ENCODE assay signal across 24 cellular contexts in genomic region chr2:74628538-74629105, GRCh38. TPM values are rescaled to one million over a fixed set of nuclear protein-coding genes. Genes with fewer than 3 reads are reported as not detected.
DNase-seq lines count a peak whose midpoint lies in the region; ATAC-seq, FAIRE-seq and TF ChIP-seq lines count a peak whose summit lies in the region.
"Had no signal": no experiment of that assay in that cellular context is flagged by ENCODE, and none has a peak within 500 bp of the region (broad histone marks: within the 10 kb centered on the region; RNA-seq: fewer than 3 reads in every experiment).

No MANE protein-coding gene starts in this region.

- ATAC-seq in A549 (no peak), K562 (no peak)
- ATAC-seq: GM12878 had no signal

- BruUV-seq in K562 (replicated peaks; lab: Mats Ljungman, UMichigan) = no TSS peak

- intact Hi-C loops in activated CD4-positive, alpha-beta T cell treated with anti-CD3 and anti-CD28 coated beads, Interleukin-2, amount 10 ng/mL, durations not matched to agents 24 days and 14 days (cut with micrococcal nuclease) = no loop called here
- intact Hi-C loops in K562 (cut with micrococcal nuclease) = no loop called here

- DNase-seq in activated CD4-positive, alpha-beta T cell treated with anti-CD3 and anti-CD28 coated beads, Interleukin-2, amount 10 ng/mL, durations not matched to agents 24 days and 14 days = peak; percentile 34
- DNase-seq in activated CD4-positive, alpha-beta T cell treated with anti-CD3 and anti-CD28 coated beads, Interleukin-2, amount 50 U/mL, for 1 hour = no peak
- no peak for DNase-seq in A549 (ENCODE audit: low read depth in 1 of 2, low spot score in 1 of 2)
- DNase-seq in K562 (ENCODE audit: extremely low read depth in 1 of 4, low spot score in 3 of 4) = no peak
- no peak for DNase-seq in NCI-H1436 treated with DMSO at 0.1 percent for 48 hours (lab: John Stamatoyannopoulos, UW)
- DNase-seq in Ammon's horn (ENCODE audit: low spot score) = no peak
- no peak for DNase-seq in HUDEP-2 (lab: John Stamatoyannopoulos, UW; ENCODE audit: unreplicated experiment in 76 of 76)
- DNase-seq: 8988T; BE2C; CD4-positive, alpha-beta T cell; CD8-positive, alpha-beta memory T cell; DMS 273 treated with DMSO at 0.1 percent for 48 hours; DMS79; EL; GDM1; GM23248; H7; HCEC 1CT had no signal

- TF ChIP-seq POLR2A in A549 (IDR thresholded peaks at IDR 0.05; ENCODE audit: low read length) = no peak
- TF ChIP-seq POLR2A in K562 (conservative IDR thresholded peaks at IDR 0.05) = no peak

- no peaks in the 10 kb centered on the region for H3K79me2 ChIP-seq in K562 (ENCODE audit: control insufficient read depth, insufficient read depth, low read length)

- no peaks in the 10 kb centered on the region for H3K9me3 Mint-ChIP-seq in activated CD4-positive, alpha-beta T cell treated with anti-CD3 and anti-CD28 coated beads, Interleukin-2, amount 10 ng/mL, durations not matched to agents 24 days and 14 days
- H3K9me3 Mint-ChIP-seq: CD14-positive monocyte; CD4-positive, alpha-beta T cell; CD8-positive, alpha-beta memory T cell had no signal

- peaks cover 18% of the 10 kb centered on the region for H3K27me3 Mint-ChIP-seq in activated CD4-positive, alpha-beta T cell treated with anti-CD3 and anti-CD28 coated beads, Interleukin-2, amount 10 ng/mL, durations not matched to agents 24 days and 14 days
- H3K27me3 Mint-ChIP-seq: CD4-positive, alpha-beta T cell had no signal

- TF ChIP-seq RAD21 in A549 (conservative IDR thresholded peaks at IDR 0.05 in 1 of 2, IDR thresholded peaks at IDR 0.05 in 1 of 2) = no peak
- no peak for TF ChIP-seq RAD21 in K562 (CRISPR knock-in tag; conservative IDR thresholded peaks at IDR 0.05 in 1 of 2, IDR thresholded peaks at IDR 0.05 in 1 of 2)

- in situ Hi-C loops in K562 (cut with MboI) = no loop called here

- peaks cover 12% of the 10 kb centered on the region; the same call in 2 of the 3 replicates for H3K4me1 ChIP-seq in A549
- peaks cover 0 to 8% of the 10 kb centered on the region in 2 experiments; a peak in 2 of 5 replicates for H3K4me1 ChIP-seq in K562 (replicated peaks in 1 of 2; ENCODE audit: control insufficient read depth in 2 of 2, insufficient read depth in 2 of 2, low read length in 2 of 2)
- H3K4me1 ChIP-seq: BE2C; BLaER1 treated with 17β-estradiol and CSF1 and Interleukin-3, amounts not matched to agents 10 nM and 100 nM had no signal

- no peak for FAIRE-seq in A549 (lab: Jason Lieb, UNC)
- FAIRE-seq in K562 (lab: Jason Lieb, UNC) = no peak
- FAIRE-seq: D721Med, GM19239, H1 had no signal

- TF ChIP-seq CTCF in A549 (IDR thresholded peaks at IDR 0.05) = no peak
- no peak for TF ChIP-seq CTCF in K562 (IDR thresholded peaks at IDR 0.05 in 2 of 3, conservative IDR thresholded peaks at IDR 0.05 in 1 of 3; ENCODE audit: insufficient read depth in 2 of 3, low read depth in 1 of 3, low read length in 3 of 3)

- H3K4me1 Mint-ChIP-seq in activated CD4-positive, alpha-beta T cell treated with anti-CD3 and anti-CD28 coated beads, Interleukin-2, amount 10 ng/mL, durations not matched to agents 24 days and 14 days = no peaks in the 10 kb centered on the region
- H3K4me1 Mint-ChIP-seq: CD14-positive monocyte; CD8-positive, alpha-beta memory T cell had no signal

- H2AFZ ChIP-seq in K562 (ENCODE audit: low read depth, low read length) = 0 out of 2 replicates have a peak overlapping the region, but pooled peaks have one; percentile 7
- H2AFZ ChIP-seq: GM23248 had no signal

- H3K4me3 ChIP-seq in A549 (no peak overlapping the region), K562 (no peak overlapping the region)
- H3K4me3 ChIP-seq: BLaER1 treated with 17β-estradiol and CSF1 and Interleukin-3, amounts not matched to agents 10 nM and 100 nM; GM12878; GM23248 had no signal

- H3K36me3 Mint-ChIP-seq in activated CD4-positive, alpha-beta T cell treated with anti-CD3 and anti-CD28 coated beads, Interleukin-2, amount 10 ng/mL, durations not matched to agents 24 days and 14 days (ENCODE audit: low read depth) = no peaks in the 10 kb centered on the region
- H3K36me3 Mint-ChIP-seq: CD14-positive monocyte; CD8-positive, alpha-beta memory T cell had no signal

- POLR2A ChIA-PET in A549 (lab: Yijun Ruan, JAX) = no interaction called here
- POLR2A ChIA-PET in K562 (lab: Yijun Ruan, JAX) = interaction anchor here (1.0 to 1.1 kb wide), 2 partner anchors 12 to 39 kb away, joined by 3 to 4 read pairs; no protein-coding TSS in a partner anchor

- no peaks in the 10 kb centered on the region for H4K20me1 ChIP-seq in K562 (replicated peaks; ENCODE audit: control insufficient read depth, insufficient read depth, low read length)
- H4K20me1 ChIP-seq: BLaER1 treated with 17β-estradiol and CSF1 and Interleukin-3, amounts not matched to agents 10 nM and 100 nM had no signal

- TF ChIP-seq EP300 in A549 (IDR thresholded peaks at IDR 0.05) (no peak), K562 (IDR thresholded peaks at IDR 0.05; ENCODE audit: low read length) (no peak)

- H3K4me3 Mint-ChIP-seq in activated CD4-positive, alpha-beta T cell treated with anti-CD3 and anti-CD28 coated beads, Interleukin-2, amount 10 ng/mL, durations not matched to agents 24 days and 14 days = no peak overlapping the region
- H3K4me3 Mint-ChIP-seq: CD14-positive monocyte; CD4-positive, alpha-beta T cell; CD8-positive, alpha-beta memory T cell had no signal

- CTCF ChIA-PET in A549 (lab: Yijun Ruan, JAX) = no interaction called here
- CTCF ChIA-PET in K562 (lab: Yijun Ruan, JAX; ENCODE audit: low intra/inter-chr PET ratio) = no interaction called here

- H3K9me3 ChIP-seq in A549 (no peaks in the 10 kb centered on the region), K562 (replicated peaks; ENCODE audit: control insufficient read depth, insufficient read depth, low read depth, low read length) (no peaks in the 10 kb centered on the region)
- H3K9me3 ChIP-seq: BE2C; BLaER1 treated with 17β-estradiol and CSF1 and Interleukin-3, amounts not matched to agents 10 nM and 100 nM had no signal

- H3K27me3 ChIP-seq in K562 (ENCODE audit: control insufficient read depth in 2 of 2, insufficient read depth in 2 of 2, low read length in 2 of 2) = no peaks in the 10 kb centered on the region
- H3K27me3 ChIP-seq: BE2C; BLaER1 treated with 17β-estradiol and CSF1 and Interleukin-3, amounts not matched to agents 10 nM and 100 nM had no signal

- no peak overlapping the region for H3K27ac Mint-ChIP-seq in activated CD4-positive, alpha-beta T cell treated with anti-CD3 and anti-CD28 coated beads, Interleukin-2, amount 10 ng/mL, durations not matched to agents 24 days and 14 days
- H3K27ac Mint-ChIP-seq: CD14-positive monocyte; CD4-positive, alpha-beta T cell; CD8-positive, alpha-beta memory T cell had no signal

- H3K4me2 ChIP-seq in A549 = no peak overlapping the region
- H3K4me2 ChIP-seq in K562 (ENCODE audit: insufficient read depth, low read length) = no peak overlapping the region
- H3K4me2 ChIP-seq: BLaER1 treated with 17β-estradiol and CSF1 and Interleukin-3, amounts not matched to agents 10 nM and 100 nM had no signal

- H3K36me3 ChIP-seq in K562 (ENCODE audit: control insufficient read depth, insufficient read depth, low read length) = no peaks in the 10 kb centered on the region
- H3K36me3 ChIP-seq: BE2C; BLaER1 treated with 17β-estradiol and CSF1 and Interleukin-3, amounts not matched to agents 10 nM and 100 nM had no signal

- H3K27ac ChIP-seq in A549 = no peak overlapping the region
- H3K27ac ChIP-seq in K562 (ENCODE audit: extremely low read depth, low read depth, low read length) = no peak overlapping the region
- H3K27ac ChIP-seq: BLaER1 treated with 17β-estradiol and CSF1 and Interleukin-3, amounts not matched to agents 10 nM and 100 nM; GM23248 had no signal

- no peak overlapping the region for H3K9ac ChIP-seq in K562 (ENCODE audit: insufficient read depth in 1 of 2, low read depth in 2 of 2, low read length in 2 of 2)
- H3K9ac ChIP-seq: BLaER1 treated with 17β-estradiol and CSF1 and Interleukin-3, amounts not matched to agents 10 nM and 100 nM; GM23248 had no signal

- H3K9me1 ChIP-seq in K562 (ENCODE audit: control insufficient read depth, insufficient read depth, low read length) = no peaks in the 10 kb centered on the region

- WGBS in A549 (ENCODE audit: missing lambda C conversion rate) = 25% methylated on average over 3 of the region's 3 CpGs
- WGBS in K562 (ENCODE audit: insufficient coverage, low coverage, missing lambda C conversion rate) = 7% methylated on average over 3 of the region's 3 CpGs

RNA-seq across cellular contexts. Expression of gene M1AP, which starts 19.5 kb away (rescaled TPM):
- not detected in 2 replicates for total RNA-seq in activated CD4-positive, alpha-beta T cell treated with anti-CD3 and anti-CD28 coated beads, Interleukin-2, amount 10 ng/mL, durations not matched to agents 24 days and 14 days
- polyA plus RNA-seq in A549 (2011; rRNA removed) (not detected in 2 replicates), A549 (2017; fragmentation: RNase III; extraction: RNeasy Plus Mini Kit Qiagen cat#74134 plus additional on column Dnase treatment) (not detected in 3 replicates), K562 (2011; rRNA removed) (0.05 TPM in 1 of 2 replicates, not detected in the other), K562 (2014; fragmentation: Illumina TruSeq; extraction: Trizol) (0.07 and 0.10 TPM in 2 replicates), K562 (2014; fragmentation: Nextera tagmentation; extraction: Ambion mirVana) (under 1 TPM; 0.06 to 0.15 TPM), K562 (2014; rRNA removed) (0.30 TPM in 1 of 2 replicates, not detected in the other)
- polyA plus RNA-seq in A549 (2012; cell fraction: cytosol; rRNA removed) = not detected in 2 replicates
- not detected in 2 replicates for polyA plus RNA-seq in A549 (2012; cell fraction: nucleus; rRNA removed)
- polyA minus RNA-seq in A549 (2011; rRNA and poly(A)+ RNA removed) = not detected in 2 replicates
- total RNA-seq in K562 (2011; cell fraction: chromatin; rRNA removed; ENCODE audit: low replicate concordance) = not detected in 2 replicates
- total RNA-seq in K562 (2011; cell fraction: nucleolus; rRNA removed) = not detected in 2 replicates
- total RNA-seq in K562 (2011; cell fraction: nucleoplasm; rRNA removed) = not detected in 2 replicates
- total RNA-seq in K562 (2014; rRNA removed) (not detected in 2 replicates), K562 (2014; rRNA removed; fragmentation: Illumina TruSeq; extraction: Trizol) (0.10 TPM in 1 of 2 replicates, not detected in the other), K562 (2015; rRNA removed; fragmentation: Illumina TruSeq; extraction: Trizol) (0.19 and 0.33 TPM in 2 replicates), K562 (2021) (0.11 TPM in 1 of 2 replicates, not detected in the other)
- not detected in 2 replicates for polyA plus RNA-seq in K562 (2011; cell fraction: cytosol; rRNA removed)
- polyA plus RNA-seq in K562 (2011; cell fraction: nucleus; rRNA removed) = 0.07 and 0.10 TPM in 2 replicates
- 0.23 and 0.44 TPM in 2 replicates for polyA plus RNA-seq in K562 (2012)
- polyA minus RNA-seq in K562 (2011; rRNA and poly(A)+ RNA removed) = not detected in 2 replicates
- polyA minus RNA-seq in K562 (2011; cell fraction: cytosol; rRNA and poly(A)+ RNA removed) = not detected in 2 replicates
- not detected in 2 replicates for polyA minus RNA-seq in K562 (2011; cell fraction: nucleus; rRNA and poly(A)+ RNA removed)
- total RNA-seq: CD4-positive, alpha-beta T cell; CD8-positive, alpha-beta memory T cell had no signal

RNA-seq across cellular contexts. Expression of gene SEMA4F, which starts 25.4 kb away (rescaled TPM):
- 3.5 and 4.8 TPM in 2 replicates for total RNA-seq in activated CD4-positive, alpha-beta T cell treated with anti-CD3 and anti-CD28 coated beads, Interleukin-2, amount 10 ng/mL, durations not matched to agents 24 days and 14 days
- 9.3 and 11.1 TPM in 2 replicates for polyA plus RNA-seq in A549 (2011; rRNA removed)
- 7.3 and 10.1 TPM in 2 replicates for polyA plus RNA-seq in A549 (2012; cell fraction: cytosol; rRNA removed)
- polyA plus RNA-seq in A549 (2012; cell fraction: nucleus; rRNA removed) = 14.9 and 15.7 TPM in 2 replicates
- polyA plus RNA-seq in A549 (2017; fragmentation: RNase III; extraction: RNeasy Plus Mini Kit Qiagen cat#74134 plus additional on column Dnase treatment) = 7.6 to 8.5 TPM (median 8.3 TPM) in 3 replicates
- 12.2 and 14.5 TPM in 2 replicates for polyA minus RNA-seq in A549 (2011; rRNA and poly(A)+ RNA removed)
- total RNA-seq in K562 (2011; cell fraction: chromatin; rRNA removed; ENCODE audit: low replicate concordance) = 0.56 and 1.1 TPM in 2 replicates
- 0.83 and 0.92 TPM in 2 replicates for total RNA-seq in K562 (2011; cell fraction: nucleolus; rRNA removed)
- total RNA-seq in K562 (2011; cell fraction: nucleoplasm; rRNA removed) = 0.88 and 1.2 TPM in 2 replicates
- total RNA-seq in K562 (2014; rRNA removed) = 0.27 and 0.90 TPM in 2 replicates
- 0.33 and 0.67 TPM in 2 replicates for total RNA-seq in K562 (2014; rRNA removed; fragmentation: Illumina TruSeq; extraction: Trizol)
- 0.33 and 0.60 TPM in 2 replicates for total RNA-seq in K562 (2015; rRNA removed; fragmentation: Illumina TruSeq; extraction: Trizol)
- 1.3 and 1.6 TPM in 2 replicates for total RNA-seq in K562 (2021)
- polyA plus RNA-seq in K562 (2011; rRNA removed) = 0.30 and 0.79 TPM in 2 replicates
- polyA plus RNA-seq in K562 (2011; cell fraction: cytosol; rRNA removed) = 0.27 and 0.95 TPM in 2 replicates
- polyA plus RNA-seq in K562 (2011; cell fraction: nucleus; rRNA removed) = 0.91 and 2.0 TPM in 2 replicates
- polyA plus RNA-seq in K562 (2012) = 0.68 and 1.8 TPM in 2 replicates
- polyA plus RNA-seq in K562 (2014; fragmentation: Illumina TruSeq; extraction: Trizol) = 0.43 and 0.61 TPM in 2 replicates
- under 1 TPM; 0.08 to 0.18 TPM for polyA plus RNA-seq in K562 (2014; fragmentation: Nextera tagmentation; extraction: Ambion mirVana)
- polyA plus RNA-seq in K562 (2014; rRNA removed) = 0.72 and 1.2 TPM in 2 replicates
- polyA minus RNA-seq in K562 (2011; rRNA and poly(A)+ RNA removed) = 0.21 and 0.56 TPM in 2 replicates
- polyA minus RNA-seq in K562 (2011; cell fraction: cytosol; rRNA and poly(A)+ RNA removed) = 0.36 and 1.3 TPM in 2 replicates
- 0.33 and 0.81 TPM in 2 replicates for polyA minus RNA-seq in K562 (2011; cell fraction: nucleus; rRNA and poly(A)+ RNA removed)
